1 cellular context compared by ENCODE assay signal in genomic region chr12:65215449-65215848, GRCh38.
TF ChIP-seq lines count a peak whose summit lies in the region.

No MANE protein-coding gene starts in this region.

TF ChIP-seq in GM23338, 12 proteins besides CTCF, POLR2A, EP300 and RAD21:
- TF ChIP-seq ZNF462 (CRISPR knock-in tag; IDR thresholded peaks at IDR 0.05) (no peak), POLR2AphosphoS5 (IDR thresholded peaks at IDR 0.05; ENCODE audit: low read depth) (no peak), CREB1 (CRISPR knock-in tag; IDR thresholded peaks at IDR 0.05; ENCODE audit: low read depth) (no peak), REST (IDR thresholded peaks at IDR 0.05; ENCODE audit: unreplicated experiment) (no peak), ZNF331 (CRISPR knock-in tag; IDR thresholded peaks at IDR 0.05; ENCODE audit: low read depth) (no peak)
